ENCODE assay signal across 8 cellular contexts in genomic region chr2:218400930-218401833, GRCh38. TPM values are rescaled to one million over a fixed set of nuclear protein-coding genes. Genes with fewer than 3 reads are reported as not detected.
A peak's percentile ranks its signal among the peaks of the same experiment; 100 is the strongest.
DNase-seq lines count a peak whose midpoint lies in the region; ATAC-seq and TF ChIP-seq lines count a peak whose summit lies in the region.

No MANE protein-coding gene starts in this region.

- H4K91ac ChIP-seq in mesenchymal stem cell (ENCODE audit: low read length): peak overlapping the region; percentile 76

- WGBS in mesenchymal stem cell: 54% methylated on average over 24 of the region's 24 CpGs

- no peak for ATAC-seq in Right ventricle myocardium inferior
- ATAC-seq in HG02623 (IDR thresholded peaks at IDR 0.05; ENCODE audit: unreplicated experiment): no peak
- ATAC-seq in HG02870 (IDR thresholded peaks at IDR 0.05; ENCODE audit: unreplicated experiment): no peak

- peaks cover 24% of the 10 kb centered on the region for H3K79me1 ChIP-seq in mesenchymal stem cell (replicated peaks; ENCODE audit: low read length, poor library complexity, severe bottlenecking)

- peak overlapping the region; percentile 96 for H3K4me2 ChIP-seq in mesenchymal stem cell (ENCODE audit: low read length, poor library complexity, severe bottlenecking)

- H3K9ac ChIP-seq in mesenchymal stem cell (ENCODE audit: low read length): peak overlapping the region; percentile 88

- H3K4me1 ChIP-seq in cardiac muscle cell (ENCODE audit: low read depth) (peaks cover 8% of the 10 kb centered on the region), mesenchymal stem cell (ENCODE audit: control insufficient read depth, insufficient read depth, low read depth, low read length) (peaks cover 57% of the 10 kb centered on the region), vagina (peaks cover 70% of the 10 kb centered on the region)

- TF ChIP-seq POLR2A in vagina (IDR thresholded peaks at IDR 0.05): no peak

- DNase-seq in cardiac muscle cell (ENCODE audit: low read depth in 1 of 2, low spot score in 1 of 2) (peak in 1 of 2 donors; percentile 32), Right ventricle myocardium inferior (ENCODE audit: missing footprints) (no peak), caudate nucleus (lab: John Stamatoyannopoulos, UW) (no peak), mesenchymal stem cell (no peak), vagina (ENCODE audit: extremely low spot score in 2 of 2) (no peak), pons (ENCODE audit: low spot score) (no peak)

- intact Hi-C loops in Right ventricle myocardium inferior (cut with DNase I) (no loop called here), vagina (cut with DNase I) (loop anchor here (10.0 kb wide), 2 partner anchors 164 to 244 kb away; partner anchors contain the start of genes CNOT9 and USP37)

- H3K4me3 ChIP-seq in cardiac muscle cell (peak overlapping the region; percentile 95), mesenchymal stem cell (ENCODE audit: insufficient read depth in 1 of 2, low read depth in 1 of 2, low read length in 2 of 2) (peak overlapping the region; percentile 85), vagina (peak overlapping the region; percentile 79 to 90)

- H3K4ac ChIP-seq in mesenchymal stem cell (ENCODE audit: low read depth in 1 of 2, low read length in 2 of 2): peak overlapping the region; percentile 78 to 85

- H4K8ac ChIP-seq in mesenchymal stem cell (ENCODE audit: low read length): peak overlapping the region; percentile 88

- H3K23ac ChIP-seq in mesenchymal stem cell (ENCODE audit: low read length in 2 of 2): peak overlapping the region in 1 of 2 experiments; percentile 95

- peak overlapping the region; percentile 87 to 91 for H3K18ac ChIP-seq in mesenchymal stem cell (ENCODE audit: low read depth in 1 of 2, low read length in 2 of 2)

- no peaks in the 10 kb centered on the region for H3K9me3 ChIP-seq in cardiac muscle cell (ENCODE audit: low read depth)
- no peaks in the 10 kb centered on the region for H3K9me3 ChIP-seq in mesenchymal stem cell (ENCODE audit: control insufficient read depth, low read length)
- H3K9me3 ChIP-seq in vagina: no peaks in the 10 kb centered on the region

- H3K36me3 ChIP-seq in cardiac muscle cell: peaks cover 11% of the 10 kb centered on the region
- H3K36me3 ChIP-seq in mesenchymal stem cell (ENCODE audit: control insufficient read depth in 1 of 2, insufficient read depth in 2 of 2, low read depth in 1 of 2, low read length in 2 of 2): peaks cover 29 to 45% of the 10 kb centered on the region in 2 experiments
- H3K36me3 ChIP-seq in vagina: peaks cover 0 to 41% of the 10 kb centered on the region in 2 donors

- H2BK15ac ChIP-seq in mesenchymal stem cell (ENCODE audit: low read depth, poor library complexity, severe bottlenecking): no peak overlapping the region

- no peak overlapping the region for H2AFZ ChIP-seq in mesenchymal stem cell (ENCODE audit: low read depth, low read length)

- H3K14ac ChIP-seq in mesenchymal stem cell (ENCODE audit: low read length in 2 of 2): peak overlapping the region in 1 of 2 experiments; percentile 99

- H3K27me3 ChIP-seq in cardiac muscle cell (no peaks in the 10 kb centered on the region), mesenchymal stem cell (ENCODE audit: control insufficient read depth in 1 of 2, insufficient read depth in 1 of 2, low read length in 2 of 2) (no peaks in the 10 kb centered on the region), vagina (no peaks in the 10 kb centered on the region)

- peak overlapping the region; percentile 99 for H3K27ac ChIP-seq in cardiac muscle cell
- peak overlapping the region; percentile 88 for H3K27ac ChIP-seq in caudate nucleus (ENCODE audit: low read depth, low read length)
- no peak overlapping the region for H3K27ac ChIP-seq in mesenchymal stem cell (ENCODE audit: low read length, poor library complexity, severe bottlenecking)
- H3K27ac ChIP-seq in vagina: peak overlapping the region; percentile 99

- H2BK5ac ChIP-seq in mesenchymal stem cell (ENCODE audit: low read depth, low read length, poor library complexity, severe bottlenecking): no peak overlapping the region

- TF ChIP-seq CTCF in cardiac muscle cell (IDR thresholded peaks at IDR 0.05; ENCODE audit: low read depth, low read length): no peak
- no peak for TF ChIP-seq CTCF in vagina (IDR thresholded peaks at IDR 0.05)

- no peak overlapping the region for H2AK5ac ChIP-seq in mesenchymal stem cell (ENCODE audit: low read length, severe bottlenecking)

- H2BK12ac ChIP-seq in mesenchymal stem cell (ENCODE audit: low read length in 2 of 2): peak overlapping the region in 1 of 2 experiments; percentile 47

- peak overlapping the region; percentile 100 for H2BK120ac ChIP-seq in mesenchymal stem cell (ENCODE audit: low read depth, low read length)

RNA-seq across cellular contexts. Expression of gene CTDSP1, which starts 1.5 kb away (rescaled TPM):
- 147 and 179 TPM in 2 replicates for total RNA-seq in cardiac muscle cell
- 22.6 and 35.5 TPM in 2 replicates for polyA plus RNA-seq in cardiac muscle cell
- total RNA-seq in Right ventricle myocardium inferior: 101 TPM
- 65.2 TPM for polyA plus RNA-seq in mesenchymal stem cell (2013, experiment 1 of 2)
- 63.8 TPM for polyA plus RNA-seq in mesenchymal stem cell (2013, experiment 2 of 2)
- 103 TPM for total RNA-seq in vagina

RNA-seq across cellular contexts. Expression of gene VIL1, which starts 17.7 kb away (rescaled TPM):
- 0.63 and 1.1 TPM in 2 replicates for total RNA-seq in cardiac muscle cell
- 0.52 and 0.65 TPM in 2 replicates for polyA plus RNA-seq in cardiac muscle cell
- total RNA-seq in Right ventricle myocardium inferior: not detected
- polyA plus RNA-seq in mesenchymal stem cell (2013, experiment 1 of 2): not detected
- under 0.01 TPM for polyA plus RNA-seq in mesenchymal stem cell (2013, experiment 2 of 2)
- not detected for total RNA-seq in vagina

RNA-seq across cellular contexts. Expression of gene SLC11A1, which starts 19.1 kb away (rescaled TPM):
- total RNA-seq in cardiac muscle cell (0.25 and 0.63 TPM in 2 replicates), Right ventricle myocardium inferior (5.4 TPM), vagina (36.6 TPM)
- 0.81 and 1.1 TPM in 2 replicates for polyA plus RNA-seq in cardiac muscle cell
- 0.10 TPM for polyA plus RNA-seq in mesenchymal stem cell (2013, experiment 1 of 2)
- polyA plus RNA-seq in mesenchymal stem cell (2013, experiment 2 of 2): 0.10 TPM

RNA-seq across cellular contexts. Expression of gene CATIP, which starts 44.5 kb away (rescaled TPM):
- total RNA-seq in cardiac muscle cell (2.0 and 5.5 TPM in 2 replicates), Right ventricle myocardium inferior (not detected), vagina (not detected)
- polyA plus RNA-seq in cardiac muscle cell: 1.2 and 5.0 TPM in 2 replicates
- polyA plus RNA-seq in mesenchymal stem cell (2013, experiment 1 of 2): not detected
- not detected for polyA plus RNA-seq in mesenchymal stem cell (2013, experiment 2 of 2)
